Comparison of ENCODE assay signal across 10 cellular contexts in the genomic region with DNA sequence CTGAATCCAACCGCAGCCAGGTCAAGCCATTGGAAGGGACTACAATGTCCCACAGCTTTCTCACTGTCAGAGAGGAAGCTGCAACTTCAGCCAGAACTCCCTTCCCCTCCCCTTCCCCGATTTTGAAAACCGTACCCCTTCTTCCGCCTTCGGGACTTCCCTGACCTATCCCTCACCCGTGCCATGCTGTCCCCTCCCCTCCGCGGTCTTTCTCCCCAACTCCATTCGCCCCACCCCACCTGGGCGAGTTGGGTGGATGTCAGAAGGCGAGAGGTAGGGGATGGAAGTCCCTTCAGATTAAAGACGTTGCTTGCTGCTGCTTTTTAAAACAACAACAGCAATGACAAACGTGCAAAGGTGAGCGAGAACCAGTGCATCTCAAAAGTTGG. TPM values are rescaled to one million over a fixed set of nuclear protein-coding genes. Genes with fewer than 3 reads are reported as not detected.
DNase-seq lines count a peak whose midpoint lies in the region; ATAC-seq and TF ChIP-seq lines count a peak whose summit lies in the region.
"Had no signal": no experiment of that assay in that cellular context is flagged by ENCODE, and none has a peak within 500 bp of the region (broad histone marks: within the 10 kb centered on the region; RNA-seq: fewer than 3 reads in every experiment).

No MANE protein-coding gene starts in this region.

- no peaks in the 10 kb centered on the region for H3K36me3 ChIP-seq in OCI-LY3 (replicated peaks; ENCODE audit: low read depth, low read length)
- no peaks in the 10 kb centered on the region for H3K36me3 ChIP-seq in osteoblast (ENCODE audit: insufficient read depth, low read length)
- no peaks in the 10 kb centered on the region for H3K36me3 ChIP-seq in gastroesophageal sphincter
- H3K36me3 ChIP-seq: pancreas had no signal

- H3K79me2 ChIP-seq in OCI-LY3 (ENCODE audit: low read length) (no peaks in the 10 kb centered on the region), osteoblast (ENCODE audit: insufficient read depth, low read length) (no peaks in the 10 kb centered on the region)

- TF ChIP-seq EP300 in gastroesophageal sphincter (IDR thresholded peaks at IDR 0.05): no peak

- TF ChIP-seq POLR2A in gastroesophageal sphincter (IDR thresholded peaks at IDR 0.05): no peak

- H3K9ac ChIP-seq in OCI-LY3 (ENCODE audit: low read length): no peak overlapping the region

- TF ChIP-seq CTCF in GM10248 (IDR thresholded peaks at IDR 0.05; ENCODE audit: control extremely low read depth, extremely low read depth, low read depth, missing control alignments): no peak
- TF ChIP-seq CTCF in OCI-LY3 (IDR thresholded peaks at IDR 0.05; ENCODE audit: low read depth, low read length): no peak
- no peak for TF ChIP-seq CTCF in epithelial cell of proximal tubule (conservative IDR thresholded peaks at IDR 0.05; ENCODE audit: low read depth, low read length)
- TF ChIP-seq CTCF in osteoblast (IDR thresholded peaks at IDR 0.05; ENCODE audit: extremely low read depth, low read depth, low read length): no peak
- TF ChIP-seq CTCF in gastroesophageal sphincter (IDR thresholded peaks at IDR 0.05): no peak

- ATAC-seq in left lobe of liver (no peak), gastroesophageal sphincter (no peak)

- H3K4me1 ChIP-seq in OCI-LY3 (ENCODE audit: low read length) (peaks cover 16% of the 10 kb centered on the region), osteoblast (ENCODE audit: insufficient read depth, low read length) (peaks cover 5% of the 10 kb centered on the region), gastroesophageal sphincter (peaks cover 0 to 11% (median 0%) of the 10 kb centered on the region in 3 donors)
- H3K4me1 ChIP-seq: pancreas had no signal

- H3K4me3 ChIP-seq in OCI-LY3 (ENCODE audit: low read length) (peak overlapping the region; percentile 79), epithelial cell of proximal tubule (ENCODE audit: low read depth, low read length) (peak overlapping the region; percentile 61), osteoblast (ENCODE audit: insufficient read depth, low read length) (no peak overlapping the region), gastroesophageal sphincter (peak overlapping the region in 1 of 2 donors; percentile 37)

- H3K4me2 ChIP-seq in OCI-LY3 (ENCODE audit: low read length) (peak overlapping the region; percentile 92), osteoblast (ENCODE audit: insufficient read depth, low read length) (peak overlapping the region; percentile 81)

- H3K9me3 ChIP-seq in OCI-LY3 (ENCODE audit: insufficient read depth, low read length): no peaks in the 10 kb centered on the region
- no peaks in the 10 kb centered on the region for H3K9me3 ChIP-seq in osteoblast (ENCODE audit: low read depth, low read length)
- H3K9me3 ChIP-seq in gastroesophageal sphincter: no peaks in the 10 kb centered on the region
- H3K9me3 ChIP-seq: pancreas had no signal

- H3K27ac ChIP-seq in OCI-LY3 (ENCODE audit: low read length) (no peak overlapping the region), osteoblast (ENCODE audit: low read depth, low read length) (no peak overlapping the region), gastroesophageal sphincter (no peak overlapping the region)
- H3K27ac ChIP-seq: pancreas had no signal

- H4K20me1 ChIP-seq in OCI-LY3 (ENCODE audit: insufficient read depth, low read length) (no peaks in the 10 kb centered on the region), osteoblast (ENCODE audit: insufficient read depth, low read length) (no peaks in the 10 kb centered on the region)

- DNase-seq in GM10248 (ENCODE audit: extremely low spot score) (peak; percentile 9), epithelial cell of proximal tubule (ENCODE audit: low read depth) (no peak), osteoblast (ENCODE audit: insufficient read length, low spot score, missing footprints) (no peak), left lobe of liver (ENCODE audit: low spot score) (no peak), NAMALWA (ENCODE audit: low spot score) (no peak)
- DNase-seq in stimulated activated CD4-positive, alpha-beta T cell treated with anti-CD3 and anti-CD28 coated beads, Interleukin-4, amount 100 ng/mL, for 1 hour: no peak
- DNase-seq: T-helper 9 cell had no signal

- CTCF ChIA-PET in GM10248 (lab: Yijun Ruan, JAX): interaction anchor here (0.9 to 2.5 kb wide), 8 partner anchors 14 to 652 kb away, joined by 3 to 10 read pairs (median 6); a partner anchor contains a TSS

- H3K27me3 ChIP-seq in OCI-LY3 (ENCODE audit: low read depth, low read length): peaks cover 25% of the 10 kb centered on the region; the same call in 1 of the 2 replicates
- H3K27me3 ChIP-seq in osteoblast (ENCODE audit: insufficient read depth, low read length): peaks cover 28% of the 10 kb centered on the region
- H3K27me3 ChIP-seq in gastroesophageal sphincter: peaks cover 71% of the 10 kb centered on the region

- POLR2A ChIA-PET in GM10248 (lab: Yijun Ruan, JAX): no interaction called here

- WGBS in gastroesophageal sphincter (ENCODE audit: low coverage in 1 of 2), 2 donors: 0% methylated on average over 1 to 11 of the region's 14 CpGs

- 0 out of 2 replicates have a peak overlapping the region, but pooled peaks have one; percentile 43 for H2AFZ ChIP-seq in OCI-LY3 (ENCODE audit: low read depth, low read length)
- H2AFZ ChIP-seq in osteoblast (ENCODE audit: low read length): no peak overlapping the region

RNA-seq across cellular contexts. Expression of a gene that starts 0.7 kb away (rescaled TPM):
- total RNA-seq in epithelial cell of proximal tubule (4.1 TPM in 1 of 2 replicates, not detected in the other), osteoblast (not detected in 2 replicates), left lobe of liver (not detected), gastroesophageal sphincter (not detected)
